8 cellular contexts compared by ENCODE assay signal in the genomic region with DNA sequence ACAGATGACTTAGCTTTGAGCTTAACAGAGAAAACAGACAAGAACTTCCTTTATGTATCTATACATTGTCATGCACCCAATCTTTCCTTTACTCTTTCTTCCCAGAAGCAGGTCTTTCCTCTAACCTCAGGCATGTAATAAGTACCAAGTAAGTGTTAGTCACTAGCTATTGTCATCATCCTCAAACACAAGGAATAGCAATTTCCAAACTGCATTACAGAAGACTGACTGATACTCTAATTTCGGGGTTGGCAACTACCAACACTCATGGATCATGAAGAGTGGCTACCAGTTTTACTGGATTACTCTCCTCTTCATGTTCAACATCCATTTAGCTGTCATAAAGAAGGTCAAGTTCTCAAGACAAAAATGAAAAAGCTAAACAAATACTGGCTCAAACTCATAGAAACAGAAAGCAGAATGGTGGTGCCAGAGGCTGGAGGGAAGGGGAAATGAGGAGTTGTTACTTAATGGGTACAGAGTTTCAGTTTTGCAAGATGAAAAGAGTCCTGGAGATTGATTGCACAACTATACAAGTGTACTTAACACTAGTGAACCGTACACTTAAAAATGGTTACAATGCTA.
DNase-seq lines count a peak whose midpoint lies in the region; ATAC-seq, FAIRE-seq and TF ChIP-seq lines count a peak whose summit lies in the region.

No MANE protein-coding gene starts in this region.

- peak overlapping the region; percentile 1 to 71 (median 4) for H3K4me3 Mint-ChIP-seq in CD4-positive, CD25-positive, alpha-beta regulatory T cell

- TF ChIP-seq RAD21 in GM12878 (IDR thresholded peaks at IDR 0.05; ENCODE audit: insufficient read depth, low read depth, low read length) = no peak

- H3K79me2 ChIP-seq in GM12878 (ENCODE audit: control insufficient read depth, insufficient read depth, low read length) = peaks cover 12% of the 10 kb centered on the region

- CTCF ChIA-PET in GM12878 (lab: Yijun Ruan, JAX) = interaction anchor here (0.6 to 1.8 kb wide), 20 partner anchors 10 to 240 kb away, joined by 3 to 6 read pairs (median 4); no protein-coding TSS in a partner anchor

- H3K4me3 ChIP-seq in CD4-positive, CD25-positive, alpha-beta regulatory T cell (ENCODE audit: low read depth, low read length) = peak overlapping the region; percentile 4
- peak overlapping the region; percentile 63 for H3K4me3 ChIP-seq in GM12878
- H3K4me3 ChIP-seq in mucosa of descending colon = no peak overlapping the region

- H3K27me3 Mint-ChIP-seq in CD4-positive, CD25-positive, alpha-beta regulatory T cell = no peaks in the 10 kb centered on the region

- H3K36me3 Mint-ChIP-seq in CD4-positive, CD25-positive, alpha-beta regulatory T cell = peaks cover 3% of the 10 kb centered on the region

- no peak for TF ChIP-seq EP300 in GM12878 (IDR thresholded peaks at IDR 0.05; ENCODE audit: borderline replicate concordance in 1 of 2, control insufficient read depth in 1 of 2, low read depth in 2 of 2, low read length in 2 of 2)

- SMC1A ChIA-PET in GM12878 (lab: Charles Lee; ENCODE audit: uncharacterized antibody, unreplicated experiment) = interaction anchor here (0.6 to 2.3 kb wide), 22 partner anchors 9 to 151 kb away, joined by 3 to 10 read pairs (median 4); no protein-coding TSS in a partner anchor

- H3K4me2 ChIP-seq in GM12878 (ENCODE audit: control insufficient read depth, insufficient read depth) = peak overlapping the region; percentile 94

- POLR2A ChIA-PET in GM12878 (lab: Charles Lee) = interaction anchor here (0.6 to 1.5 kb wide), 10 partner anchors 10 to 134 kb away, joined by 3 to 10 read pairs (median 4); no protein-coding TSS in a partner anchor

- peak; percentile 54 for FAIRE-seq in GM12878 (lab: Jason Lieb, UNC)

- 0% methylated on average over 2 of the region's 2 CpGs for WGBS in GM12878 (ENCODE audit: insufficient coverage, insufficient replicate concordance, low lambda C conversion rate, missing lambda C conversion rate)

- no peak overlapping the region for H3K27ac ChIP-seq in CD4-positive, CD25-positive, alpha-beta regulatory T cell (ENCODE audit: insufficient read depth, low read length, poor library complexity, severe bottlenecking)
- H3K27ac ChIP-seq in GM12878 (ENCODE audit: control insufficient read depth, insufficient read depth) = peak overlapping the region; percentile 66; the same call in 1 of the 2 replicates

- TF ChIP-seq POLR2A in GM12878 (IDR thresholded peaks at IDR 0.05; ENCODE audit: low read depth, low read length) = no peak

- RAD21 ChIA-PET in GM12878 (lab: Charles Lee; ENCODE audit: unreplicated experiment) = interaction anchor here (0.6 to 1.5 kb wide), 12 partner anchors 11 to 250 kb away, joined by 3 to 10 read pairs (median 4); partner anchors contain the start of gene SIK3

- no peak for ATAC-seq in CD4-positive, CD25-positive, alpha-beta regulatory T cell (ENCODE audit: low read depth in 2 of 2)
- ATAC-seq in GM21528 (IDR thresholded peaks at IDR 0.05; ENCODE audit: low FRiP score, unreplicated experiment) (peak; percentile 71), GM12878 (peak; percentile 94), mucosa of descending colon (peak; percentile 74), GM18873 (IDR thresholded peaks at IDR 0.05; ENCODE audit: low FRiP score, unreplicated experiment) (no peak)

- no peak overlapping the region for H2AFZ ChIP-seq in GM12878 (ENCODE audit: control insufficient read depth, low read depth, low read length)

- H3K27ac Mint-ChIP-seq in CD4-positive, CD25-positive, alpha-beta regulatory T cell = peak overlapping the region in 2 of 3 donors; percentile 3 to 13

- H4K20me1 ChIP-seq in GM12878 (ENCODE audit: control insufficient read depth, insufficient read depth) = no peaks in the 10 kb centered on the region

- DNase-seq in CD4-positive, CD25-positive, alpha-beta regulatory T cell = peak in 1 of 3 donors; percentile 67
- DNase-seq in NCI-H2029 treated with DMSO at 0.1 percent for 48 hours (lab: John Stamatoyannopoulos, UW) = peak; percentile 12
- DNase-seq in GM12878 (ENCODE audit: low read depth, low spot score) = peak; percentile 64
- DNase-seq in mucosa of descending colon = no peak
- DNase-seq in inferior parietal cortex (ENCODE audit: extremely low spot score) = no peak
- no peak for DNase-seq in activated CD8-positive, alpha-beta memory T cell treated with anti-CD3 and anti-CD28 coated beads, Interleukin-2, amount 50 U/mL, for 48 hours

- no peaks in the 10 kb centered on the region for H3K36me3 ChIP-seq in CD4-positive, CD25-positive, alpha-beta regulatory T cell (ENCODE audit: control insufficient read depth, insufficient read depth, low read length)
- H3K36me3 ChIP-seq in GM12878 (ENCODE audit: control insufficient read depth in 2 of 2, insufficient read depth in 2 of 2, low read length in 1 of 2) = no peaks in the 10 kb centered on the region
- H3K36me3 ChIP-seq in mucosa of descending colon (ENCODE audit: low read depth) = no peaks in the 10 kb centered on the region

- peaks cover 0 to 1% (median 0%) of the 10 kb centered on the region in 7 donors for H3K9me3 Mint-ChIP-seq in CD4-positive, CD25-positive, alpha-beta regulatory T cell

- no peak overlapping the region for H3K9ac ChIP-seq in GM12878 (ENCODE audit: control insufficient read depth, insufficient read depth, low read length)

- intact Hi-C loops in GM12878 (cut with micrococcal nuclease; ENCODE audit: unreplicated experiment) (no loop called here), mucosa of descending colon (cut with DNase I, micrococcal nuclease) (no loop called here)

- H3K9me3 ChIP-seq in CD4-positive, CD25-positive, alpha-beta regulatory T cell (ENCODE audit: control insufficient read depth in 2 of 2, low read length in 2 of 2) = no peaks in the 10 kb centered on the region
- H3K9me3 ChIP-seq in GM12878 (replicated peaks; ENCODE audit: control insufficient read depth, insufficient read depth, low read length) (no peaks in the 10 kb centered on the region), mucosa of descending colon (no peaks in the 10 kb centered on the region)

- H3K27me3 ChIP-seq in CD4-positive, CD25-positive, alpha-beta regulatory T cell (ENCODE audit: control insufficient read depth, insufficient read depth, low read length) = no peaks in the 10 kb centered on the region
- H3K27me3 ChIP-seq in GM12878 (replicated peaks in 1 of 2; ENCODE audit: control insufficient read depth in 2 of 2, insufficient read depth in 2 of 2, low read length in 1 of 2) = no peaks in the 10 kb centered on the region

- in situ Hi-C loops in GM12878 (cut with MboI) = no loop called here

- TF ChIP-seq CTCF in GM12878 (IDR thresholded peaks at IDR 0.05 in 2 of 3, conservative IDR thresholded peaks at IDR 0.05 in 1 of 3; ENCODE audit: control insufficient read depth in 2 of 3, extremely low read depth in 1 of 3, insufficient read depth in 1 of 3, low read depth in 3 of 3, low read length in 3 of 3) = no peak
- no peak for TF ChIP-seq CTCF in mucosa of descending colon (IDR thresholded peaks at IDR 0.05)

- peaks cover 10% of the 10 kb centered on the region for H3K4me1 ChIP-seq in CD4-positive, CD25-positive, alpha-beta regulatory T cell (ENCODE audit: control insufficient read depth, insufficient read depth, low read length, poor library complexity, severe bottlenecking)
- H3K4me1 ChIP-seq in GM12878 (ENCODE audit: control insufficient read depth, insufficient read depth, low read length) (peaks cover 27% of the 10 kb centered on the region), mucosa of descending colon (ENCODE audit: low read depth) (peaks cover 12% of the 10 kb centered on the region)

- BruUV-seq in GM12878 (replicated peaks; lab: Mats Ljungman, UMichigan) = no TSS peak

- H3K4me1 Mint-ChIP-seq in CD4-positive, CD25-positive, alpha-beta regulatory T cell = peaks cover 42 to 53% (median 47%) of the 10 kb centered on the region in 4 donors

TF ChIP-seq in GM12878, 131 proteins besides CTCF, POLR2A, EP300 and RAD21 (continues in another document):
- TF ChIP-seq, protein P1, sequence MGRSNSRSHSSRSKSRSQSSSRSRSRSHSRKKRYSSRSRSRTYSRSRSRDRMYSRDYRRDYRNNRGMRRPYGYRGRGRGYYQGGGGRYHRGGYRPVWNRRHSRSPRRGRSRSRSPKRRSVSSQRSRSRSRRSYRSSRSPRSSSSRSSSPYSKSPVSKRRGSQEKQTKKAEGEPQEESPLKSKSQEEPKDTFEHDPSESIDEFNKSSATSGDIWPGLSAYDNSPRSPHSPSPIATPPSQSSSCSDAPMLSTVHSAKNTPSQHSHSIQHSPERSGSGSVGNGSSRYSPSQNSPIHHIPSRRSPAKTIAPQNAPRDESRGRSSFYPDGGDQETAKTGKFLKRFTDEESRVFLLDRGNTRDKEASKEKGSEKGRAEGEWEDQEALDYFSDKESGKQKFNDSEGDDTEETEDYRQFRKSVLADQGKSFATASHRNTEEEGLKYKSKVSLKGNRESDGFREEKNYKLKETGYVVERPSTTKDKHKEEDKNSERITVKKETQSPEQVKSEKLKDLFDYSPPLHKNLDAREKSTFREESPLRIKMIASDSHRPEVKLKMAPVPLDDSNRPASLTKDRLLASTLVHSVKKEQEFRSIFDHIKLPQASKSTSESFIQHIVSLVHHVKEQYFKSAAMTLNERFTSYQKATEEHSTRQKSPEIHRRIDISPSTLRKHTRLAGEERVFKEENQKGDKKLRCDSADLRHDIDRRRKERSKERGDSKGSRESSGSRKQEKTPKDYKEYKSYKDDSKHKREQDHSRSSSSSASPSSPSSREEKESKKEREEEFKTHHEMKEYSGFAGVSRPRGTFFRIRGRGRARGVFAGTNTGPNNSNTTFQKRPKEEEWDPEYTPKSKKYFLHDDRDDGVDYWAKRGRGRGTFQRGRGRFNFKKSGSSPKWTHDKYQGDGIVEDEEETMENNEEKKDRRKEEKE (IDR thresholded peaks at IDR 0.05) = no peak
- TF ChIP-seq, protein P2, sequence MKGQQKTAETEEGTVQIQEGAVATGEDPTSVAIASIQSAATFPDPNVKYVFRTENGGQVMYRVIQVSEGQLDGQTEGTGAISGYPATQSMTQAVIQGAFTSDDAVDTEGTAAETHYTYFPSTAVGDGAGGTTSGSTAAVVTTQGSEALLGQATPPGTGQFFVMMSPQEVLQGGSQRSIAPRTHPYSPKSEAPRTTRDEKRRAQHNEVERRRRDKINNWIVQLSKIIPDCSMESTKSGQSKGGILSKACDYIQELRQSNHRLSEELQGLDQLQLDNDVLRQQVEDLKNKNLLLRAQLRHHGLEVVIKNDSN (IDR thresholded peaks at IDR 0.05; ENCODE audit: borderline replicate concordance, extremely low read length, insufficient read depth, low read depth, low read length) = no peak
- no peak for TF ChIP-seq BRCA1 (IDR thresholded peaks at IDR 0.05; ENCODE audit: low read depth, low read length)
- no peak for TF ChIP-seq ZZZ3 (IDR thresholded peaks at IDR 0.05; ENCODE audit: control insufficient read depth, insufficient read length, low read depth)
- no peak for TF ChIP-seq SUPT20H (IDR thresholded peaks at IDR 0.05; ENCODE audit: borderline replicate concordance, control insufficient read depth, low read depth, low read length)
- TF ChIP-seq NFIC (IDR thresholded peaks at IDR 0.05; ENCODE audit: low read depth, low read length) = no peak
- no peak for TF ChIP-seq NR2C1 (IDR thresholded peaks at IDR 0.05)
- TF ChIP-seq ETV6 (conservative IDR thresholded peaks at IDR 0.05 in 1 of 2, IDR thresholded peaks at IDR 0.05 in 1 of 2; ENCODE audit: borderline replicate concordance in 1 of 2, low read depth in 1 of 2) = peak in 1 of 2 experiments; percentile 71; a peak in 1 of 4 replicates

Comparison
In these comparisons a context has a peak if more than half of its experiments do, and no peak if none do; other contexts are left out.
1. ATAC-seq: peak in GM21528 (single experiment), GM12878 (single experiment) and mucosa of descending colon (single experiment); none in CD4-positive, CD25-positive, alpha-beta regulatory T cell (0 of 2) and GM18873 (single experiment).
2. DNase-seq: peak in NCI-H2029 treated with DMSO at 0.1 percent for 48 hours (single experiment) and GM12878 (single experiment); none in mucosa of descending colon (0 of 3), inferior parietal cortex (single experiment) and activated CD8-positive, alpha-beta memory T cell treated with anti-CD3 and anti-CD28 coated beads, Interleukin-2, amount 50 U/mL, for 48 hours (single experiment).